1 cellular context compared by ENCODE assay signal in the genomic region with DNA sequence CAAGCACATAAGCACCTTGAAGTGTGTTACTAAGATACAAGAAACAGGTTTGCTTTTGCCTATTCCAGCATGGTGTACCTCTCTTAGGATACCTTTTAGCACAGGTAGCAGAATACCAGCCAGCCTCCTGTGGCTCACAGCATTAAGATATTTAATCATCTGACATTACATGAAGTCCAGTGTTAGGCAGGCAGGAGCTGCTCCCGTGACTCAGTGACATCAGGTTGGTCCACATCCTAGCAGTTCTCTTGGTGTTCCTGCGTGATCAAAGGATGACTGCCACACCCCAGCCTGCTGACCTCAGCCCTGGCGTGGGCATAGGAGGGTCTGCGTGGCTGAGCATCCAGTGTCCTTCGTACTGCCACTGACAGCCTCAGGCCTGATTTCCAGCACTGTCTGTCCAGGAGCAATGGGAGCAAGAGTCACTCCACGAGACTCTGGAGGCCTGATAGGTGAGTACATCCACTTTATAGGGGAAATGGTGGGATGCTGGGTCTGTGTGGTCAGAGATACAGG.
TF ChIP-seq lines count a peak whose summit lies in the region.

No MANE protein-coding gene starts in this region.

TF ChIP-seq in GM12878, 131 proteins besides CTCF, POLR2A, EP300 and RAD21:
- TF ChIP-seq ZNF217 (IDR thresholded peaks at IDR 0.05): no peak
- TF ChIP-seq JUND (IDR thresholded peaks at IDR 0.05; ENCODE audit: low read depth, low read length): no peak
- TF ChIP-seq, protein P1, sequence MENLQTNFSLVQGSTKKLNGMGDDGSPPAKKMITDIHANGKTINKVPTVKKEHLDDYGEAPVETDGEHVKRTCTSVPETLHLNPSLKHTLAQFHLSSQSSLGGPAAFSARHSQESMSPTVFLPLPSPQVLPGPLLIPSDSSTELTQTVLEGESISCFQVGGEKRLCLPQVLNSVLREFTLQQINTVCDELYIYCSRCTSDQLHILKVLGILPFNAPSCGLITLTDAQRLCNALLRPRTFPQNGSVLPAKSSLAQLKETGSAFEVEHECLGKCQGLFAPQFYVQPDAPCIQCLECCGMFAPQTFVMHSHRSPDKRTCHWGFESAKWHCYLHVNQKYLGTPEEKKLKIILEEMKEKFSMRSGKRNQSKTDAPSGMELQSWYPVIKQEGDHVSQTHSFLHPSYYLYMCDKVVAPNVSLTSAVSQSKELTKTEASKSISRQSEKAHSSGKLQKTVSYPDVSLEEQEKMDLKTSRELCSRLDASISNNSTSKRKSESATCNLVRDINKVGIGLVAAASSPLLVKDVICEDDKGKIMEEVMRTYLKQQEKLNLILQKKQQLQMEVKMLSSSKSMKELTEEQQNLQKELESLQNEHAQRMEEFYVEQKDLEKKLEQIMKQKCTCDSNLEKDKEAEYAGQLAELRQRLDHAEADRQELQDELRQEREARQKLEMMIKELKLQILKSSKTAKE (IDR thresholded peaks at IDR 0.05; ENCODE audit: low read depth, poor library complexity, severe bottlenecking): no peak
- TF ChIP-seq, protein P2, sequence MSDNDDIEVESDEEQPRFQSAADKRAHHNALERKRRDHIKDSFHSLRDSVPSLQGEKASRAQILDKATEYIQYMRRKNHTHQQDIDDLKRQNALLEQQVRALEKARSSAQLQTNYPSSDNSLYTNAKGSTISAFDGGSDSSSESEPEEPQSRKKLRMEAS (IDR thresholded peaks at IDR 0.05; ENCODE audit: low read depth, low read length): no peak
- no peak for TF ChIP-seq TBL1XR1 (IDR thresholded peaks at IDR 0.05; ENCODE audit: low read depth, low read length)
- TF ChIP-seq, protein P3, sequence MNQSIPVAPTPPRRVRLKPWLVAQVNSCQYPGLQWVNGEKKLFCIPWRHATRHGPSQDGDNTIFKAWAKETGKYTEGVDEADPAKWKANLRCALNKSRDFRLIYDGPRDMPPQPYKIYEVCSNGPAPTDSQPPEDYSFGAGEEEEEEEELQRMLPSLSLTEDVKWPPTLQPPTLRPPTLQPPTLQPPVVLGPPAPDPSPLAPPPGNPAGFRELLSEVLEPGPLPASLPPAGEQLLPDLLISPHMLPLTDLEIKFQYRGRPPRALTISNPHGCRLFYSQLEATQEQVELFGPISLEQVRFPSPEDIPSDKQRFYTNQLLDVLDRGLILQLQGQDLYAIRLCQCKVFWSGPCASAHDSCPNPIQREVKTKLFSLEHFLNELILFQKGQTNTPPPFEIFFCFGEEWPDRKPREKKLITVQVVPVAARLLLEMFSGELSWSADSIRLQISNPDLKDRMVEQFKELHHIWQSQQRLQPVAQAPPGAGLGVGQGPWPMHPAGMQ (IDR thresholded peaks at IDR 0.05; ENCODE audit: borderline replicate concordance): no peak
- TF ChIP-seq FOS (IDR thresholded peaks at IDR 0.05; ENCODE audit: borderline replicate concordance, extremely low read depth, insufficient read length): no peak
- TF ChIP-seq PML (IDR thresholded peaks at IDR 0.05; ENCODE audit: low read length): no peak
- TF ChIP-seq SRF (IDR thresholded peaks at IDR 0.05; ENCODE audit: low read depth in 2 of 2, low read length in 2 of 2): no peak
- TF ChIP-seq, protein P4, sequence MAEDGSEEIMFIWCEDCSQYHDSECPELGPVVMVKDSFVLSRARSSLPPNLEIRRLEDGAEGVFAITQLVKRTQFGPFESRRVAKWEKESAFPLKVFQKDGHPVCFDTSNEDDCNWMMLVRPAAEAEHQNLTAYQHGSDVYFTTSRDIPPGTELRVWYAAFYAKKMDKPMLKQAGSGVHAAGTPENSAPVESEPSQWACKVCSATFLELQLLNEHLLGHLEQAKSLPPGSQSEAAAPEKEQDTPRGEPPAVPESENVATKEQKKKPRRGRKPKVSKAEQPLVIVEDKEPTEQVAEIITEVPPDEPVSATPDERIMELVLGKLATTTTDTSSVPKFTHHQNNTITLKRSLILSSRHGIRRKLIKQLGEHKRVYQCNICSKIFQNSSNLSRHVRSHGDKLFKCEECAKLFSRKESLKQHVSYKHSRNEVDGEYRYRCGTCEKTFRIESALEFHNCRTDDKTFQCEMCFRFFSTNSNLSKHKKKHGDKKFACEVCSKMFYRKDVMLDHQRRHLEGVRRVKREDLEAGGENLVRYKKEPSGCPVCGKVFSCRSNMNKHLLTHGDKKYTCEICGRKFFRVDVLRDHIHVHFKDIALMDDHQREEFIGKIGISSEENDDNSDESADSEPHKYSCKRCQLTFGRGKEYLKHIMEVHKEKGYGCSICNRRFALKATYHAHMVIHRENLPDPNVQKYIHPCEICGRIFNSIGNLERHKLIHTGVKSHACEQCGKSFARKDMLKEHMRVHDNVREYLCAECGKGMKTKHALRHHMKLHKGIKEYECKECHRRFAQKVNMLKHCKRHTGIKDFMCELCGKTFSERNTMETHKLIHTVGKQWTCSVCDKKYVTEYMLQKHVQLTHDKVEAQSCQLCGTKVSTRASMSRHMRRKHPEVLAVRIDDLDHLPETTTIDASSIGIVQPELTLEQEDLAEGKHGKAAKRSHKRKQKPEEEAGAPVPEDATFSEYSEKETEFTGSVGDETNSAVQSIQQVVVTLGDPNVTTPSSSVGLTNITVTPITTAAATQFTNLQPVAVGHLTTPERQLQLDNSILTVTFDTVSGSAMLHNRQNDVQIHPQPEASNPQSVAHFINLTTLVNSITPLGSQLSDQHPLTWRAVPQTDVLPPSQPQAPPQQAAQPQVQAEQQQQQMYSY (CRISPR knock-in tag; IDR thresholded peaks at IDR 0.05): no peak
- TF ChIP-seq, protein P5, sequence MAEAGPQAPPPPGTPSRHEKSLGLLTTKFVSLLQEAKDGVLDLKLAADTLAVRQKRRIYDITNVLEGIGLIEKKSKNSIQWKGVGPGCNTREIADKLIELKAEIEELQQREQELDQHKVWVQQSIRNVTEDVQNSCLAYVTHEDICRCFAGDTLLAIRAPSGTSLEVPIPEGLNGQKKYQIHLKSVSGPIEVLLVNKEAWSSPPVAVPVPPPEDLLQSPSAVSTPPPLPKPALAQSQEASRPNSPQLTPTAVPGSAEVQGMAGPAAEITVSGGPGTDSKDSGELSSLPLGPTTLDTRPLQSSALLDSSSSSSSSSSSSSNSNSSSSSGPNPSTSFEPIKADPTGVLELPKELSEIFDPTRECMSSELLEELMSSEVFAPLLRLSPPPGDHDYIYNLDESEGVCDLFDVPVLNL (IDR thresholded peaks at IDR 0.05; ENCODE audit: low read depth, low read length): no peak
- TF ChIP-seq, protein P6, sequence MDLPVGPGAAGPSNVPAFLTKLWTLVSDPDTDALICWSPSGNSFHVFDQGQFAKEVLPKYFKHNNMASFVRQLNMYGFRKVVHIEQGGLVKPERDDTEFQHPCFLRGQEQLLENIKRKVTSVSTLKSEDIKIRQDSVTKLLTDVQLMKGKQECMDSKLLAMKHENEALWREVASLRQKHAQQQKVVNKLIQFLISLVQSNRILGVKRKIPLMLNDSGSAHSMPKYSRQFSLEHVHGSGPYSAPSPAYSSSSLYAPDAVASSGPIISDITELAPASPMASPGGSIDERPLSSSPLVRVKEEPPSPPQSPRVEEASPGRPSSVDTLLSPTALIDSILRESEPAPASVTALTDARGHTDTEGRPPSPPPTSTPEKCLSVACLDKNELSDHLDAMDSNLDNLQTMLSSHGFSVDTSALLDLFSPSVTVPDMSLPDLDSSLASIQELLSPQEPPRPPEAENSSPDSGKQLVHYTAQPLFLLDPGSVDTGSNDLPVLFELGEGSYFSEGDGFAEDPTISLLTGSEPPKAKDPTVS (IDR thresholded peaks at IDR 0.05; ENCODE audit: low read depth, low read length): no peak
- no peak for TF ChIP-seq TARDBP (IDR thresholded peaks at IDR 0.05; ENCODE audit: borderline replicate concordance)
- TF ChIP-seq ZZZ3 (IDR thresholded peaks at IDR 0.05; ENCODE audit: control insufficient read depth, insufficient read length, low read depth): no peak
- TF ChIP-seq HCFC1 (IDR thresholded peaks at IDR 0.05; ENCODE audit: low read length): no peak
- TF ChIP-seq BRCA1 (IDR thresholded peaks at IDR 0.05; ENCODE audit: low read depth, low read length): no peak
- no peak for TF ChIP-seq TCF12 (IDR thresholded peaks at IDR 0.05; ENCODE audit: low read depth, low read length)
- no peak for TF ChIP-seq TCF3 (IDR thresholded peaks at IDR 0.05; ENCODE audit: borderline replicate concordance, insufficient read depth, low read depth, low read length)
- TF ChIP-seq RAD51 (IDR thresholded peaks at IDR 0.05): no peak
- TF ChIP-seq, protein P7, sequence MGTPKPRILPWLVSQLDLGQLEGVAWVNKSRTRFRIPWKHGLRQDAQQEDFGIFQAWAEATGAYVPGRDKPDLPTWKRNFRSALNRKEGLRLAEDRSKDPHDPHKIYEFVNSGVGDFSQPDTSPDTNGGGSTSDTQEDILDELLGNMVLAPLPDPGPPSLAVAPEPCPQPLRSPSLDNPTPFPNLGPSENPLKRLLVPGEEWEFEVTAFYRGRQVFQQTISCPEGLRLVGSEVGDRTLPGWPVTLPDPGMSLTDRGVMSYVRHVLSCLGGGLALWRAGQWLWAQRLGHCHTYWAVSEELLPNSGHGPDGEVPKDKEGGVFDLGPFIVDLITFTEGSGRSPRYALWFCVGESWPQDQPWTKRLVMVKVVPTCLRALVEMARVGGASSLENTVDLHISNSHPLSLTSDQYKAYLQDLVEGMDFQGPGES (IDR thresholded peaks at IDR 0.05): no peak
